Comparison of ENCODE assay signal across 14 cellular contexts in the genomic region with DNA sequence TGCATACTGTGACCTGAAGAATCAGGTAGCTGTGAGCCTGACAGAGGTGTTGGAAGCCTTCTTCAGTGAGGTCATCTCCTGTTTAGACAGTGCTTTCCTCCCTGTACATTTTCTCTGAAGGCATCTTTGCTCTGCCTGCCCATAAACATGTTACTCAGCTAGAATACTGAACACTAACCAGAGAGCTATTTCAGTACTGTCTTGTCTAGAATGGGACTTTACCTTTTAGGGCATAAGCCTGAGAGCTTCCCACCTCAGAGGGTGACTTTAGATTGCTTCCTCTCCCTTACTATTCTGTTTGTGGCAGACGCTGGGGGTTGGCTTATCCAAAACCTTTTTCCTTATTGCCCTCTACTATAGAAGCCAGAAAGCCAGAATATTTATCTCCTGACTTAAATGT.
DNase-seq lines count a peak whose midpoint lies in the region; ATAC-seq lines count a peak whose summit lies in the region.
"Had no signal": no experiment of that assay in that cellular context is flagged by ENCODE, and none has a peak within 500 bp of the region (broad histone marks: within the 10 kb centered on the region; RNA-seq: fewer than 3 reads in every experiment).

No MANE protein-coding gene starts in this region.

- ATAC-seq in GM18868 (IDR thresholded peaks at IDR 0.05; ENCODE audit: unreplicated experiment) (peak; percentile 93), GM21723 (IDR thresholded peaks at IDR 0.05; ENCODE audit: unreplicated experiment) (peak; percentile 69), HG03432 (IDR thresholded peaks at IDR 0.05; ENCODE audit: unreplicated experiment) (peak; percentile 85)

- peak; percentile 69 for DNase-seq in kidney tubule cell (ENCODE audit: low spot score)
- DNase-seq in medulla oblongata (ENCODE audit: extremely low spot score) = no peak
- no peak for DNase-seq in NCI-H345 (lab: John Stamatoyannopoulos, UW)
- no peak for DNase-seq in GM19238 (ENCODE audit: insufficient read length, low spot score)
- no peak for DNase-seq in AG08396 (ENCODE audit: low spot score)
- DNase-seq: activated CD4-positive, CD25-positive, alpha-beta regulatory T cell treated with anti-CD3 and anti-CD28 coated beads, Interleukin-2, amount 50 U/mL, for 72 hours; CD4-positive, alpha-beta memory T cell; H7; midbrain; NCI-H748 treated with DMSO at 0.1 percent for 48 hours; stimulated activated CD4-positive, alpha-beta T cell treated with anti-CD3 and anti-CD28 coated beads, Interleukin-4, amount 100 ng/mL, for 24 hours had no signal
